ENCODE assay signal across 9 cellular contexts in the genomic region with DNA sequence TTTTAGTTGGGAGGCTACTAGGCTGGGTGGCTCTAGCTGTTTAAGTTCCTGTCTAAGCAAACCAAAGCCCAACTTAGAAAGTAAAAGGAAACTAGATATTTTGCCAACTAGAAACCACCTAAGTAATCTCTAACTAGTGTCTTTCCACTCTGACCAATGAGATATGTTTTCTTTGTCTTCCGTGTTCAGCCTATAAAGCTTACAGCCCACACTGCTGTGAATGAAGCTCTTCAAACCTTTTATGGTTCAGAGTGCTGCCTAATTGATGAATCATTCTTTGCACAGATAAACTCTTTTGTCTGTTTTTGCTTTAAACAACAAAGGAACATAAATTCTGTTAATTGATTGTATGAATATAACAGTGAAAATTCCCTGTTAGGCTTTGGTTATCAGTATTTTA.
DNase-seq lines count a peak whose midpoint lies in the region; ATAC-seq and TF ChIP-seq lines count a peak whose summit lies in the region.
"Had no signal": no experiment of that assay in that cellular context is flagged by ENCODE, and none has a peak within 500 bp of the region (broad histone marks: within the 10 kb centered on the region; RNA-seq: fewer than 3 reads in every experiment).

No MANE protein-coding gene starts in this region.

- peaks cover 7% of the 10 kb centered on the region; the same call in 1 of the 2 replicates for H4K20me1 ChIP-seq in PC-9 (ENCODE audit: insufficient read depth)

- no peaks in the 10 kb centered on the region for H3K9me3 ChIP-seq in PC-9 (ENCODE audit: insufficient read depth, low read depth)

- peak; percentile 48 for DNase-seq in AG08395 (ENCODE audit: low spot score)
- no peak for DNase-seq in PC-9
- DNase-seq in fibroblast of the aortic adventitia (ENCODE audit: low read depth): peak; percentile 59
- DNase-seq in NCI-H524 (lab: John Stamatoyannopoulos, UW): no peak
- DNase-seq: activated gamma-delta T cell had no signal

- intact Hi-C loops in PC-9 (cut with micrococcal nuclease; ENCODE audit: unreplicated experiment): no loop called here

- POLR2A ChIA-PET in PC-9 (lab: Charles Lee; ENCODE audit: unreplicated experiment): no interaction called here

- H3K79me2 ChIP-seq in PC-9 (ENCODE audit: low read depth): peaks cover 95% of the 10 kb centered on the region

- H3K4me1 ChIP-seq in PC-9 (replicated peaks; ENCODE audit: insufficient read depth): peaks cover 19% of the 10 kb centered on the region

- no peak overlapping the region for H3K4me2 ChIP-seq in PC-9

- ATAC-seq in GM18520 (IDR thresholded peaks at IDR 0.05; ENCODE audit: unreplicated experiment): peak; percentile 33
- no peak for ATAC-seq in GM21528 (IDR thresholded peaks at IDR 0.05; ENCODE audit: low FRiP score, unreplicated experiment)
- ATAC-seq in GM19397 (IDR thresholded peaks at IDR 0.05; ENCODE audit: unreplicated experiment): no peak
- ATAC-seq in GM19455 (IDR thresholded peaks at IDR 0.05; ENCODE audit: unreplicated experiment): no peak

- H3K9me2 ChIP-seq in PC-9 (ENCODE audit: insufficient read depth): no peaks in the 10 kb centered on the region; the same call in 1 of the 2 replicates

- TF ChIP-seq CTCF in PC-9 (conservative IDR thresholded peaks at IDR 0.05) (no peak), fibroblast of the aortic adventitia (IDR thresholded peaks at IDR 0.05; ENCODE audit: insufficient read depth, low read length) (no peak)

- H2AFZ ChIP-seq in PC-9: no peak overlapping the region

- no peaks in the 10 kb centered on the region for H3K27me3 ChIP-seq in PC-9 (ENCODE audit: insufficient read depth, low read depth)

- peaks cover 18% of the 10 kb centered on the region; the same call in 1 of the 2 replicates for H3K36me3 ChIP-seq in PC-9 (ENCODE audit: low read depth)

- H3K4me3 ChIP-seq in PC-9 (no peak overlapping the region), fibroblast of the aortic adventitia (ENCODE audit: low read depth, low read length) (no peak overlapping the region)

- no TSS peak for BruUV-seq in PC-9 (replicated peaks; lab: Mats Ljungman, UMichigan)

- peaks cover 36% of the 10 kb centered on the region for H3F3A ChIP-seq in PC-9 (ENCODE audit: insufficient read depth, low read depth)

- H3K27ac ChIP-seq in PC-9: peak overlapping the region; percentile 16; the same call in 1 of the 2 replicates

- CTCF ChIA-PET in PC-9 (lab: Charles Lee): no interaction called here

Comparison
In these comparisons a context has a peak if more than half of its experiments do, and no peak if none do; other contexts are left out.
1. DNase-seq: peak in AG08395 (single experiment) and fibroblast of the aortic adventitia (single experiment); none in PC-9 (0 of 2) and NCI-H524 (0 of 2).